In genomic region chr10:92014620-92015019, GRCh38 we compare ENCODE assay signal across 15 cellular contexts.
"Had no signal": no experiment of that assay in that cellular context is flagged by ENCODE, and none has a peak within 500 bp of the region (broad histone marks: within the 10 kb centered on the region; RNA-seq: fewer than 3 reads in every experiment).

No MANE protein-coding gene starts in this region.

- H3K4me1 ChIP-seq: pancreas, right lobe of liver, tibial nerve, upper lobe of right lung had no signal

- ATAC-seq: effector memory CD8-positive, alpha-beta T cell; left colon; right lobe of liver; stimulated activated memory B cell treated with anti-CD40 and anti-IgM and Interleukin-4, amounts not matched to agents 10 μg/mL and 1 μg/mL and 100 μg/mL, for 72 hours; upper lobe of right lung had no signal

- H3K27ac ChIP-seq: hepatocyte, pancreas, right lobe of liver, tibial nerve, upper lobe of right lung had no signal

- DNase-seq: effector memory CD8-positive, alpha-beta T cell; foreskin melanocyte; head of caudate nucleus; left colon; mesendoderm; naive B cell; occipital lobe; pancreas; right lobe of liver; stimulated activated CD4-positive, alpha-beta T cell treated with anti-CD3 and anti-CD28 coated beads, Interleukin-1b, Interleukin-23, amount 100 ng/mL, for 48 hours; stimulated activated CD4-positive, alpha-beta T cell treated with anti-CD3 and anti-CD28 coated beads, Interleukin-4, amount 100 ng/mL, for 24 hours; upper lobe of right lung had no signal

- H3K4me3 ChIP-seq: hepatocyte, pancreas, right lobe of liver, tibial nerve, upper lobe of right lung had no signal

- H3K9me3 ChIP-seq: pancreas, right lobe of liver, tibial nerve, upper lobe of right lung had no signal

- H2AFZ ChIP-seq: hepatocyte had no signal

- H3K27me3 ChIP-seq: hepatocyte, pancreas, right lobe of liver, tibial nerve, upper lobe of right lung had no signal

- H3K4me2 ChIP-seq: hepatocyte had no signal

- H3K79me2 ChIP-seq: hepatocyte had no signal
